8 cellular contexts compared by ENCODE assay signal in the genomic region with DNA sequence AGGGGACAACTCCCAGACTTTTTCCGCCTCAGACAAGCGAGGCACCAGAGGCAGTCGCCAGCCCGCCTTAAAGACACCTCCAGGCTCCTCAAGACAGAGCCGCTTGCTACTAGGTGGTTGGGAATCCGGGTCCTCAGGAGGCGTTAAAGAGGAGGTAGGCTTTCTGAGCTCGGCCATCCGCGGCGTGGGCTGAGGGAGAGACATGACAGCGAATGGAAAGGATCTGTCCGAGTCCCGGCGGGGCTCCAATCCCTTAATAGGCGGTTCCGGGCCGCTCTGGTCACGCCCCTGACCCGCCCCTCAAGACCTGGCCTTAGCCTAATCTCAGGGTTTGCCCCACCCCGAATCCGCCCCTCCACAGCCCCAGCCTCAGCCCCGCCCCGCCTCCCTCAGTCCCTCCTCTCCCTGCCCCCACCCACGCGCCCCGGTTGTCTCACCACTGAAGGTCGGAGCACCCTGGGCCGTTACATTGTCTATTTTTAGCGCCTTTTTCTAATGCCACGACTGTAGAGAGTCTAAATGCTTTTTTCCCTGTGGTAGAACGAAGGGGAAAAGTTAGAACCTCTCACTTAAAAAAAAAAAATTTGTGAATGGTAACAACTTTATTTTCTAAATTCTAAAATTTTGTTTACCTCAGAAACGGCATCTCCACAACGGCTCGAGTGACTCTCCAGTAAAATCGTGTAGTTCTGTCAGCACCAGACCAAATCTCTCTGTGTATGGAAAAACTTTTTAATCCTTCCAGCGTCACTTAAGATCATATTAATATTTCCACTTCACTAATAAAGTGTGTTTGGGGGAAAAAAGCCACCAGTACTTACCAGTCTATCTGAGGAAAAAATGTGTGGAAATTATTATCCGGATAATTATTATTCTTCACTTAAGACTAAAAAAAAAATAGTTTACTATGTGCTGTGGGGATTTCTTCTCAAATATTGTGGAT. TPM values are rescaled to one million over a fixed set of nuclear protein-coding genes. Genes with fewer than 3 reads are reported as not detected.
DNase-seq lines count a peak whose midpoint lies in the region; ATAC-seq and TF ChIP-seq lines count a peak whose summit lies in the region.

RAD51AP2 (minus strand) TSS at position 229 of the 943 bp plus-strand sequence; CDS start at position 204, 25 bp downstream.

- H3K4me3 ChIP-seq in body of pancreas: peak within 1 kb of the TSS in 1 of 2 donors; percentile 14
- peak within 1 kb of the TSS; percentile 49 for H3K4me3 ChIP-seq in iPS-18c (ENCODE audit: insufficient read depth, low read depth, low read length)
- H3K4me3 ChIP-seq in skeletal muscle satellite cell (ENCODE audit: low read length): peak within 1 kb of the TSS; percentile 86

- intact Hi-C loops in body of pancreas (cut with DNase I): no loop called here

- ATAC-seq in GM18907 (IDR thresholded peaks at IDR 0.05; ENCODE audit: unreplicated experiment) (peak; percentile 88), HG03025 (IDR thresholded peaks at IDR 0.05; ENCODE audit: low FRiP score, unreplicated experiment) (peak; percentile 93), body of pancreas (peak; percentile 99)

- DNase-seq in CD1c-positive myeloid dendritic cell (ENCODE audit: extremely low spot score) (peak; percentile 52), NCI-H510A treated with DMSO at 0.1 percent for 48 hours (lab: John Stamatoyannopoulos, UW) (peak; percentile 61), body of pancreas (peak; percentile 76 to 78 (median 78)), NCI-H2196 treated with DMSO at 0.1 percent for 48 hours (lab: John Stamatoyannopoulos, UW; ENCODE audit: unreplicated experiment) (no peak)

- H3K9ac ChIP-seq in skeletal muscle satellite cell (ENCODE audit: low read depth, low read length): peak within 1 kb of the TSS; percentile 76

- TF ChIP-seq POLR2A in body of pancreas (IDR thresholded peaks at IDR 0.05): peak in 1 of 3 donors; percentile 17

- TF ChIP-seq CTCF in body of pancreas (IDR thresholded peaks at IDR 0.05): no peak

- H3K4me1 ChIP-seq in body of pancreas (peaks cover 13% of the 10 kb centered on the region), skeletal muscle satellite cell (ENCODE audit: control insufficient read depth, insufficient read depth, low read length) (peaks cover 6% of the 10 kb centered on the region)

- WGBS in body of pancreas, 2 donors: 2 to 7% methylated on average over 24 to 38 of the region's 38 CpGs

- no peak within 1 kb of the TSS for H3K27ac ChIP-seq in body of pancreas

- H3K27me3 ChIP-seq in body of pancreas: peaks cover 0 to 4% of the 10 kb centered on the region in 2 donors
- H3K27me3 ChIP-seq in skeletal muscle satellite cell (ENCODE audit: control insufficient read depth, insufficient read depth, low read length): peaks cover 18% of the 10 kb centered on the region

- no peaks in the 10 kb centered on the region for H3K36me3 ChIP-seq in body of pancreas (replicated peaks in 1 of 2; ENCODE audit: insufficient read depth in 1 of 2, low read depth in 2 of 2)
- H3K36me3 ChIP-seq in skeletal muscle satellite cell (ENCODE audit: insufficient read depth, low read length): no peaks in the 10 kb centered on the region

- no peaks in the 10 kb centered on the region for H3K9me3 ChIP-seq in body of pancreas
- H3K9me3 ChIP-seq in iPS-18c (ENCODE audit: control insufficient read depth, insufficient read depth, low read length): no peaks in the 10 kb centered on the region
- no peaks in the 10 kb centered on the region for H3K9me3 ChIP-seq in skeletal muscle satellite cell (replicated peaks; ENCODE audit: low read length)

- peak within 1 kb of the TSS; percentile 97 for H3K4me2 ChIP-seq in skeletal muscle satellite cell (ENCODE audit: low read length)

RNA-seq across cellular contexts. Expression of gene RAD51AP2, which starts in this region (rescaled TPM):
- total RNA-seq in body of pancreas: under 1 TPM in 1 of 2 donors, not detected in 1; 0.26 TPM
- total RNA-seq in skeletal muscle satellite cell (2012; rRNA removed): not detected in 2 replicates

Comparison
In these comparisons a context has a peak if more than half of its experiments do, and no peak if none do; other contexts are left out.
1. Peak in DNase-seq and ATAC-seq in body of pancreas; RNA of the gene not detected or under 1 TPM.